In the genomic region with DNA sequence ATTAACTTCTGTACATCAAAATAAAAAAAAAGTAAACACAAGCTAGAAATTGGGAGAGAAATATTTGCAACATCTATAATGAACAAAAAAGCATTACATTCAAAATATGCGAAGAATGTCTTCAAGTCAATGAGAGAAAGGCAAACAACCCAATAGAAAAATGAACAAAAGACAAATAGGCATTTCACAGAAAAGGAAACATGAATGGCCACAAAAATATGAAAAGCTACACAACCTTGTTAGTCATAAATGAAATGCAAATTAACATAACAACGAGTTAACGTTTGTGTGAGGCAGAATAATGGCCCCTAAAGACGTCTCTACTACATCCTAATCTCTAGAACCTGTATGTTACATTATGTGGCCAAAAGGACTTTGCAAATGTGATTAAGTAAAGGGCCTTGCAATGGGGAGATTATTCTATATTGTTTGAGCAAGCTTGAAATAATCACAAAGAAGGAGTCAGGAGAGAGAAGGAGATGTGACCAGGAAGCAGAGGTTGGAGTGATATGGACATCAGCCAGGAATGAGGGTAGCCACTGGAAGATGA, we compare ENCODE assay signal across 1 cellular context.
TF ChIP-seq lines count a peak whose summit lies in the region.

No MANE protein-coding gene starts in this region.

TF ChIP-seq in H1, 55 proteins besides CTCF, POLR2A, EP300 and RAD21:
- TF ChIP-seq CHD2 (IDR thresholded peaks at IDR 0.05; ENCODE audit: low read length) (no peak), EGR1 (IDR thresholded peaks at IDR 0.05; ENCODE audit: borderline replicate concordance, low read depth, low read length) (no peak), YY1 (IDR thresholded peaks at IDR 0.05; ENCODE audit: low read depth, low read length) (no peak)
